Comparison of ENCODE assay signal across 11 cellular contexts in the genomic region with DNA sequence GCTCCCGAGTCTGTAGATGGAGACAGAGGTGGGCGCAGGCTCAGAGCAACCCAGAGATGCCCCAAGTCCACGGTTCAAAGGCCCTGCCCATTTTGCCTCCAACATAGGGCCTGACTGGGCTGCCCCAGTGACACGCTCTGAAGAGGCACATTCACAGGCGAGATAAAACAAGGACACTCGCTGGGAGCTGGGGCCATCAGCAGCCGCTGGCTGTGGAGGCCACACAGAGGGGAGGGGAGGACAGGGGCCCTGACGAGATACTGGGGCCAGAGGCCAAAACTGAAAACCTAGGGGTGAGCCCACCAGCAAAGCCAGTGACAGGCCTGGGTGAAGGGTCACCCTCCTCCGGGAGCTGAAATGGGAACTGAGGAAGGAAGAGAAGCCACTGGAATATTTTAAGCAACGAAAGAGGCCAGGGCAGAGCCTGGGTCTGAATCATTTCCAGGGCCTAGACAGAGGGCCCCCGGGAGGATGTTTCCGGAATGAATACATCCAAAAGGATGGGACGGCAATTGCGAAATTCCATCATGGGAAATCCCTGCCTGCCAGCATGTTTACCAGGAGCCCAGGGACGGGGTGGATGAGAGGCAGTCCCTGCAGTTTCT. TPM values are rescaled to one million over a fixed set of nuclear protein-coding genes. Genes with fewer than 3 reads are reported as not detected.
DNase-seq lines count a peak whose midpoint lies in the region; ATAC-seq and TF ChIP-seq lines count a peak whose summit lies in the region.
"Had no signal": no experiment of that assay in that cellular context is flagged by ENCODE, and none has a peak within 500 bp of the region (broad histone marks: within the 10 kb centered on the region; RNA-seq: fewer than 3 reads in every experiment).

No MANE protein-coding gene starts in this region.

- no peak overlapping the region for H3K9ac ChIP-seq in SK-N-SH

- TF ChIP-seq CTCF in BJ (IDR thresholded peaks at IDR 0.05; ENCODE audit: insufficient read depth, low read depth, low read length) (0 out of 2 replicates have a peak, but pooled peaks have one; percentile 5), SK-N-SH (IDR thresholded peaks at IDR 0.05) (no peak), gastroesophageal sphincter (IDR thresholded peaks at IDR 0.05) (no peak), psoas muscle (IDR thresholded peaks at IDR 0.05) (no peak)

- TF ChIP-seq EP300 in SK-N-SH (IDR thresholded peaks at IDR 0.05; ENCODE audit: borderline replicate concordance in 1 of 2, low read depth in 1 of 2, low read length in 1 of 2) (peak in 1 of 2 experiments; percentile 41; a peak in 1 of 4 replicates), gastroesophageal sphincter (IDR thresholded peaks at IDR 0.05) (no peak)

- H3K4me1 ChIP-seq in SK-N-SH (ENCODE audit: control insufficient read depth in 1 of 2, insufficient read depth in 2 of 2, low read depth in 1 of 2, low read length in 1 of 2) (peaks cover 0 to 12% of the 10 kb centered on the region in 2 experiments; a peak in 1 of 4 replicates), gastroesophageal sphincter (peaks cover 0 to 32% (median 7%) of the 10 kb centered on the region in 3 donors), psoas muscle (no peaks in the 10 kb centered on the region)
- H3K4me1 ChIP-seq: SJSA1 had no signal

- H3K36me3 ChIP-seq in BJ (ENCODE audit: control insufficient read depth, insufficient read depth, low read length) (no peaks in the 10 kb centered on the region), SK-N-SH (replicated peaks in 1 of 2; ENCODE audit: control insufficient read depth in 1 of 2, insufficient read depth in 2 of 2, low read length in 1 of 2) (no peaks in the 10 kb centered on the region), gastroesophageal sphincter (no peaks in the 10 kb centered on the region), psoas muscle (ENCODE audit: insufficient read depth in 1 of 2, low read depth in 1 of 2) (no peaks in the 10 kb centered on the region)
- H3K36me3 ChIP-seq: SJSA1 had no signal

- no peaks in the 10 kb centered on the region for H3K9me2 ChIP-seq in SK-N-SH

- H3K9me3 ChIP-seq in SK-N-SH (no peaks in the 10 kb centered on the region), gastroesophageal sphincter (no peaks in the 10 kb centered on the region), psoas muscle (no peaks in the 10 kb centered on the region)
- H3K9me3 ChIP-seq: SJSA1 had no signal

- no peaks in the 10 kb centered on the region; the same call in 1 of the 2 replicates for H3K27me3 ChIP-seq in BJ (ENCODE audit: control insufficient read depth, insufficient read depth, low read length)
- no peaks in the 10 kb centered on the region for H3K27me3 ChIP-seq in SK-N-SH (ENCODE audit: insufficient read depth)
- H3K27me3 ChIP-seq in gastroesophageal sphincter, result peaks cover 24% of the 10 kb centered on the region
- peaks cover 0 to 8% (median 0%) of the 10 kb centered on the region in 3 donors for H3K27me3 ChIP-seq in psoas muscle (ENCODE audit: insufficient read depth in 3 of 3, low read length in 2 of 3)
- H3K27me3 ChIP-seq: SJSA1 had no signal

- H3K79me2 ChIP-seq in SK-N-SH (ENCODE audit: insufficient read depth), result no peaks in the 10 kb centered on the region

- peak overlapping the region; percentile 70; the same call in 1 of the 2 replicates for H2AFZ ChIP-seq in SK-N-SH (ENCODE audit: low read depth)

- no peaks in the 10 kb centered on the region for H3F3A ChIP-seq in SK-N-SH (replicated peaks; ENCODE audit: insufficient read depth)

- TF ChIP-seq POLR2A in gastroesophageal sphincter (IDR thresholded peaks at IDR 0.05), result no peak

- no peaks in the 10 kb centered on the region for H4K20me1 ChIP-seq in SK-N-SH (ENCODE audit: insufficient read depth)

- DNase-seq in BJ (ENCODE audit: low read depth) (peak; percentile 47), SK-N-SH (no peak), psoas muscle (peak; percentile 79 to 81), DMS 273 treated with DMSO at 0.1 percent for 48 hours (lab: John Stamatoyannopoulos, UW) (no peak)
- no peak for DNase-seq in activated CD4-positive, alpha-beta T cell treated with anti-CD3 and anti-CD28 coated beads for 4 hours
- DNase-seq in stimulated activated naive CD8-positive, alpha-beta T cell treated with anti-CD3 and anti-CD28 coated beads, Interleukin-15, Interleukin-2, amounts not matched to agents 100 U/mL and 50 U/mL, for 24 hours, result no peak
- DNase-seq: effector CD4-positive, alpha-beta T cell; NCI-H1436 treated with DMSO at 0.1 percent for 48 hours had no signal

- CTCF ChIA-PET in BJ (lab: Yijun Ruan, JAX) (interaction anchor here (0.6 to 4.2 kb wide), 4 partner anchors 9 to 89 kb away, joined by 3 to 22 read pairs (median 8); no protein-coding TSS in a partner anchor), SK-N-SH (lab: Yijun Ruan, JAX) (interaction anchor here (1.2 to 11.3 kb wide), 5 partner anchors 16 to 396 kb away, joined by 4 to 106 read pairs (median 5); no protein-coding TSS in a partner anchor)

- TF ChIP-seq RAD21 in SK-N-SH (IDR thresholded peaks at IDR 0.05; ENCODE audit: low read length), result no peak

- H3K4me2 ChIP-seq in SK-N-SH, result peak overlapping the region; percentile 28; the same call in 1 of the 2 replicates

- 57% methylated on average over 15 of the region's 15 CpGs for WGBS in SK-N-SH (ENCODE audit: low lambda C conversion rate)
- 39 to 52% methylated on average over 6 to 12 of the region's 15 CpGs for WGBS in gastroesophageal sphincter (ENCODE audit: low coverage in 1 of 2), 2 donors
- 43 to 58% (median 48%) methylated on average over 15 of the region's 15 CpGs for WGBS in psoas muscle, 3 donors

- intact Hi-C loops in psoas muscle (cut with DNase I), result no loop called here

- peak; percentile 78 for ATAC-seq in gastroesophageal sphincter
- peak; percentile 30 to 69 (median 58) for ATAC-seq in psoas muscle
- no peak for ATAC-seq in GM21723 (IDR thresholded peaks at IDR 0.05; ENCODE audit: unreplicated experiment)
- ATAC-seq in stimulated activated naive CD8-positive, alpha-beta T cell treated with anti-CD3 and anti-CD28 coated beads, Interleukin-15, Interleukin-2, amounts not matched to agents 100 U/mL and 50 U/mL, for 24 hours, result no peak

- peak overlapping the region in 1 of 2 experiments; percentile 47; a peak in 2 of 4 replicates for H3K27ac ChIP-seq in SK-N-SH (ENCODE audit: low read depth in 2 of 2, low read length in 1 of 2)
- peak overlapping the region in 3 of 4 donors; percentile 42 to 66 (median 53) for H3K27ac ChIP-seq in gastroesophageal sphincter
- peak overlapping the region; percentile 23 for H3K27ac ChIP-seq in psoas muscle
- H3K27ac ChIP-seq: SJSA1 had no signal

- H3K4me3 ChIP-seq in BJ (ENCODE audit: low read depth, low read length) (no peak overlapping the region), SK-N-SH (ENCODE audit: low read depth in 2 of 2, low read length in 1 of 2) (no peak overlapping the region), gastroesophageal sphincter (no peak overlapping the region), psoas muscle (no peak overlapping the region)
- H3K4me3 ChIP-seq: SJSA1 had no signal

- POLR2A ChIA-PET in BJ (lab: Charles Lee), result no interaction called here
- POLR2A ChIA-PET in SK-N-SH (lab: Yijun Ruan, JAX), result no interaction called here

TF ChIP-seq in SK-N-SH, 30 proteins besides CTCF, POLR2A, EP300 and RAD21 (continues in another document):
- TF ChIP-seq JUND (IDR thresholded peaks at IDR 0.05) (peak; percentile 21; the same call in 1 of the 2 replicates), RXRA (IDR thresholded peaks at IDR 0.05; ENCODE audit: borderline replicate concordance, low read depth) (no peak), PBX3 (IDR thresholded peaks at IDR 0.05) (no peak), TEAD4 (IDR thresholded peaks at IDR 0.05; ENCODE audit: borderline replicate concordance, insufficient read depth) (no peak), GABPA (IDR thresholded peaks at IDR 0.05; ENCODE audit: low read depth) (peak; percentile 19; the same call in 1 of the 2 replicates), ELF1 (IDR thresholded peaks at IDR 0.05) (no peak), TCF12 (IDR thresholded peaks at IDR 0.05) (peak; percentile 31; the same call in 1 of the 2 replicates), FOSL2 (IDR thresholded peaks at IDR 0.05; ENCODE audit: borderline replicate concordance, low read depth) (peak; percentile 48; the same call in 1 of the 2 replicates), GATA2 (CRISPR knock-in tag; IDR thresholded peaks at IDR 0.05) (no peak)
- TF ChIP-seq, protein P1, sequence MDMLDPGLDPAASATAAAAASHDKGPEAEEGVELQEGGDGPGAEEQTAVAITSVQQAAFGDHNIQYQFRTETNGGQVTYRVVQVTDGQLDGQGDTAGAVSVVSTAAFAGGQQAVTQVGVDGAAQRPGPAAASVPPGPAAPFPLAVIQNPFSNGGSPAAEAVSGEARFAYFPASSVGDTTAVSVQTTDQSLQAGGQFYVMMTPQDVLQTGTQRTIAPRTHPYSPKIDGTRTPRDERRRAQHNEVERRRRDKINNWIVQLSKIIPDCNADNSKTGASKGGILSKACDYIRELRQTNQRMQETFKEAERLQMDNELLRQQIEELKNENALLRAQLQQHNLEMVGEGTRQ (IDR thresholded peaks at IDR 0.05; ENCODE audit: borderline replicate concordance, low read depth, low read length), result no peak

RNA-seq across cellular contexts. Expression of gene HSPA12A, which starts 28.8 kb away (rescaled TPM):
- polyA plus RNA-seq in BJ (2011; rRNA removed) (7.0 and 7.9 TPM in 2 replicates), SK-N-SH (2012; rRNA removed) (2.9 and 3.3 TPM in 2 replicates), psoas muscle (1 to 10 TPM; 2.6 to 6.9 (median 3.8) TPM)
- polyA minus RNA-seq in BJ (2011; rRNA and poly(A)+ RNA removed), result 7.6 and 9.0 TPM in 2 replicates
- 2.3 and 2.7 TPM in 2 replicates for polyA plus RNA-seq in SK-N-SH (2012; cell fraction: cytosol; rRNA removed)
- polyA plus RNA-seq in SK-N-SH (2012; cell fraction: nucleus; rRNA removed), result 8.3 and 9.2 TPM in 2 replicates
- total RNA-seq in gastroesophageal sphincter (10 to 100 TPM; 12.3 to 26.3 (median 20.6) TPM), psoas muscle (10 to 100 TPM in 1 of 4 donors, 1 to 10 TPM in 3; 7.0 to 11.4 (median 8.9) TPM)

Comparison
In these comparisons a context has a peak if more than half of its experiments do, and no peak if none do; other contexts are left out.
1. DNase-seq: peak in BJ (single experiment) and psoas muscle (2 of 2); none in SK-N-SH (single experiment), activated CD4-positive, alpha-beta T cell treated with anti-CD3 and anti-CD28 coated beads for 4 hours (0 of 2), stimulated activated naive CD8-positive, alpha-beta T cell treated with anti-CD3 and anti-CD28 coated beads, Interleukin-15, Interleukin-2, amounts not matched to agents 100 U/mL and 50 U/mL, for 24 hours (single experiment) and DMS 273 treated with DMSO at 0.1 percent for 48 hours (single experiment).
2. ATAC-seq: peak in gastroesophageal sphincter (single experiment) and psoas muscle (4 of 4); none in GM21723 (single experiment) and stimulated activated naive CD8-positive, alpha-beta T cell treated with anti-CD3 and anti-CD28 coated beads, Interleukin-15, Interleukin-2, amounts not matched to agents 100 U/mL and 50 U/mL, for 24 hours (single experiment).